In the genomic region with DNA sequence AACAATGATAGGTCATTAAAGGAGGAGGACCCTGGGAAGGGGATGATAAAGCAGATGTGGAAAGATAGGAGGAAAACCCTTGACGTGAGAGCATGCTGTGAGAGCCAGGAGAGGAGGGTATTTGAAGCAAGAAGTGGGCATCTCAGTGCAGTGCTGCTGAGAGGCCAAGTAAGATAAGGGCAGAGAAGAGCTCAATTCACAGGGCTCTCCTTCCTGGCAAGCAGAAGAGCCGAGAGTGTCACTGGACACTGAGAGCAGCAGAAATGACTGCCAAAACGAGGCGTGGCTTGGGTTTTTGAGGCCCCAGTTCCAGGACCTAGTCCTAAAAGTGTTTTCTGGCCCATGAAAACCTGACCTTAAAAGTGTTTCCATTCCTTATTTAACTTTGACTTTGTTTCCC, we compare ENCODE assay signal across 4 cellular contexts.
"Had no signal": no experiment of that assay in that cellular context is flagged by ENCODE, and none has a peak within 500 bp of the region (broad histone marks: within the 10 kb centered on the region; RNA-seq: fewer than 3 reads in every experiment).

No MANE protein-coding gene starts in this region.

- ATAC-seq: GM23338 had no signal

- H3K4me3 ChIP-seq: GM23338 had no signal

- DNase-seq: H9, HCEC 1CT, IMR-90 had no signal

- H3K4me2 ChIP-seq: GM23338 had no signal

- H2AFZ ChIP-seq: GM23338 had no signal
